Comparison of ENCODE assay signal across 16 cellular contexts in the genomic region with DNA sequence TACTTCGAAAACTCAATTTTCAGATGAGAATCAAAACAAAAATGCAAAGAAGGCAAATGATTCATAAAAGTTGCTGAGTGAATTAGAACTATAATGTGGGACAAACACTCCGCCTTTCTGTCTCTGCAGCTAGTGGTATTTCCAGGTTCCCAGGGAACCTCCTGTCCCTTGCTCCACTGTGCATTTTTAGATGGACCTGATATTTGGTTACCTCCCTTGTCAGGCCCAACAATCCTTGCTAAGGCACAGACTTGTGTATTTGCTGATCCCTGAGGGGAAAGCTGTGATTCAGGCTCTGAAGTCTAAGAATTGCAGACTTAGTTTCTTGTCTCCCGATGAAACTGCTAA.
DNase-seq lines count a peak whose midpoint lies in the region; ATAC-seq, FAIRE-seq and TF ChIP-seq lines count a peak whose summit lies in the region.
"Had no signal": no experiment of that assay in that cellular context is flagged by ENCODE, and none has a peak within 500 bp of the region (broad histone marks: within the 10 kb centered on the region; RNA-seq: fewer than 3 reads in every experiment).

No MANE protein-coding gene starts in this region.

- H2BK120ac ChIP-seq in H1 (replicated peaks; ENCODE audit: low read depth, low read length) (no peak overlapping the region), mesendoderm (ENCODE audit: low read depth, low read length) (no peak overlapping the region)

- H3K18ac ChIP-seq in H1 (ENCODE audit: extremely low read depth, low read length) (no peak overlapping the region), mesendoderm (ENCODE audit: low read length) (no peak overlapping the region)

- 67% methylated on average over 3 of the region's 3 CpGs; no CpG with 5 or more reads in 1 of the 2 experiments for WGBS in H1 (ENCODE audit: extremely low coverage in 1 of 2, insufficient coverage in 1 of 2, insufficient read length in 1 of 2, insufficient replicate concordance in 2 of 2, low coverage in 1 of 2, low lambda C conversion rate in 2 of 2, missing lambda C conversion rate in 1 of 2), 2 experiments
- no CpG with 5 or more reads among the region's 3 CpGs for WGBS in mesendoderm (ENCODE audit: extremely low coverage, insufficient coverage, low lambda C conversion rate)

- ATAC-seq in HG02938 (IDR thresholded peaks at IDR 0.05; ENCODE audit: unreplicated experiment): no peak
- no peak for ATAC-seq in GM18519 (IDR thresholded peaks at IDR 0.05; ENCODE audit: low FRiP score, unreplicated experiment)
- ATAC-seq: HCT116 had no signal

- no peaks in the 10 kb centered on the region for H3K9me3 ChIP-seq in H1 (ENCODE audit: insufficient read depth in 2 of 2, low read depth in 1 of 2, low read length in 1 of 2)
- H3K9me3 ChIP-seq: colonic mucosa had no signal

- H3K23me2 ChIP-seq in H1 (ENCODE audit: low read depth, low read length): no peaks in the 10 kb centered on the region

- POLR2A ChIA-PET in H1 (lab: Charles Lee; ENCODE audit: partially characterized antibody): interaction anchor here (0.8 to 1.8 kb wide), 2 partner anchors 12 to 14 kb away, joined by 3 read pairs; no protein-coding TSS in a partner anchor

- H3K36me3 ChIP-seq in H1 (ENCODE audit: control insufficient read depth in 2 of 4, insufficient read depth in 4 of 4, low read length in 3 of 4): no peaks in the 10 kb centered on the region
- H3K36me3 ChIP-seq in mesendoderm (ENCODE audit: control insufficient read depth, insufficient read depth, low read length): no peaks in the 10 kb centered on the region
- H3K36me3 ChIP-seq: colonic mucosa had no signal

- H4K5ac ChIP-seq in H1 (ENCODE audit: insufficient read length, low read depth, low read length): no peak overlapping the region
- no peak overlapping the region for H4K5ac ChIP-seq in mesendoderm (ENCODE audit: low read length)

- H3K79me2 ChIP-seq in H1 (ENCODE audit: control insufficient read depth in 1 of 2, insufficient read depth in 2 of 2, low read length in 2 of 2) (no peaks in the 10 kb centered on the region), mesendoderm (ENCODE audit: control insufficient read depth, insufficient read depth, low read length) (peaks cover 2% of the 10 kb centered on the region)

- no peak overlapping the region for H2BK20ac ChIP-seq in H1 (ENCODE audit: low read length)

- H2AK5ac ChIP-seq in H1 (ENCODE audit: low read depth, low read length): no peak overlapping the region
- H2AK5ac ChIP-seq in mesendoderm (ENCODE audit: low read length): no peak overlapping the region

- no peak for TF ChIP-seq EP300 in H1 (IDR thresholded peaks at IDR 0.05; ENCODE audit: borderline replicate concordance in 1 of 2, low read depth in 2 of 2, low read length in 2 of 2)

- peak overlapping the region; percentile 50; the same call in 1 of the 2 replicates for H2BK12ac ChIP-seq in H1 (ENCODE audit: low read depth, low read length)

- H2BK15ac ChIP-seq in H1 (ENCODE audit: low read length) (0 out of 2 replicates have a peak overlapping the region, but pooled peaks have one; percentile 61), mesendoderm (replicated peaks; ENCODE audit: low read depth) (no peak overlapping the region)

- no peak overlapping the region for H3K14ac ChIP-seq in H1 (ENCODE audit: insufficient read length)

- H4K8ac ChIP-seq in H1 (ENCODE audit: extremely low read depth, insufficient read depth, low read length) (no peak overlapping the region), mesendoderm (ENCODE audit: low read depth, low read length) (peak overlapping the region; percentile 39)

- no peak overlapping the region for H3K4me3 ChIP-seq in H1 (ENCODE audit: extremely low read depth in 1 of 4, insufficient read depth in 2 of 4, low read depth in 3 of 4, low read length in 4 of 4)
- no peak overlapping the region for H3K4me3 ChIP-seq in mesendoderm (ENCODE audit: low read length)
- H3K4me3 ChIP-seq: colonic mucosa had no signal

- H3K27me3 ChIP-seq in H1 (replicated peaks in 1 of 4; ENCODE audit: control insufficient read depth in 3 of 4, extremely low read depth in 1 of 4, insufficient read depth in 3 of 4, low read length in 3 of 4) (no peaks in the 10 kb centered on the region), mesendoderm (ENCODE audit: insufficient read depth, low read length, poor library complexity) (no peaks in the 10 kb centered on the region)
- H3K27me3 ChIP-seq: colonic mucosa had no signal

- H2BK5ac ChIP-seq in H1 (ENCODE audit: low read depth, low read length): no peak overlapping the region
- no peak overlapping the region for H2BK5ac ChIP-seq in mesendoderm (ENCODE audit: low read length)

- no peak for FAIRE-seq in H1 (lab: Jason Lieb, UNC)
- FAIRE-seq: endothelial cell of umbilical vein had no signal

- H3K79me1 ChIP-seq in H1 (ENCODE audit: low read depth, low read length) (no peaks in the 10 kb centered on the region), mesendoderm (ENCODE audit: low read length) (peaks cover 6% of the 10 kb centered on the region)

- H3K23ac ChIP-seq in H1 (ENCODE audit: insufficient read length) (no peak overlapping the region), mesendoderm (ENCODE audit: low read length) (no peak overlapping the region)

- H2AFZ ChIP-seq in H1 (ENCODE audit: low read length): no peak overlapping the region

- H3K4me1 ChIP-seq in H1 (replicated peaks in 1 of 4; ENCODE audit: control insufficient read depth in 3 of 4, insufficient read depth in 4 of 4, low read length in 3 of 4): no peaks in the 10 kb centered on the region
- H3K4me1 ChIP-seq in mesendoderm (ENCODE audit: control insufficient read depth, low read depth, low read length): no peaks in the 10 kb centered on the region
- H3K4me1 ChIP-seq: colonic mucosa had no signal

- DNase-seq in AG08395 (ENCODE audit: low spot score) (peak; percentile 16), HCEC 1CT (peak; percentile 19), H1 (ENCODE audit: low read depth in 1 of 2, low spot score in 2 of 2) (no peak), mesendoderm (no peak), NCI-H510A (lab: John Stamatoyannopoulos, UW) (no peak)
- no peak for DNase-seq in activated CD4-positive, alpha-beta T cell treated with anti-CD3 and anti-CD28 coated beads for 48 hours
- DNase-seq: activated CD4-positive, alpha-beta T cell treated with anti-CD3 and anti-CD28 coated beads, Interleukin-2, amount 50 U/mL, for 48 hours; colonic mucosa; GF-D8; NCI-H1930; NCI-H524 treated with DMSO at 0.1 percent for 48 hours; stimulated activated CD4-positive, alpha-beta T cell treated with anti-CD3 and anti-CD28 coated beads, Interleukin-1b, Interleukin-23, amount 100 ng/mL, for 48 hours had no signal

- CTCF ChIA-PET in H1 (lab: Charles Lee; ENCODE audit: partially characterized antibody): no interaction called here

- no peak for TF ChIP-seq CTCF in H1 (IDR thresholded peaks at IDR 0.05; ENCODE audit: control extremely low read depth in 1 of 3, insufficient read depth in 1 of 3, low read depth in 1 of 3, low read length in 3 of 3)

- TF ChIP-seq POLR2A in H1 (IDR thresholded peaks at IDR 0.05; ENCODE audit: control extremely low read depth in 1 of 2, low read depth in 2 of 2, low read length in 2 of 2): no peak

- H4K20me1 ChIP-seq in H1 (replicated peaks in 1 of 2; ENCODE audit: control insufficient read depth in 1 of 2, insufficient read depth in 2 of 2, low read length in 2 of 2): peaks cover 0 to 1% of the 10 kb centered on the region in 2 experiments

- no peak overlapping the region for H3K27ac ChIP-seq in H1 (ENCODE audit: low read depth, low read length)
- H3K27ac ChIP-seq in mesendoderm (ENCODE audit: low read depth, low read length): no peak overlapping the region
- H3K27ac ChIP-seq: colonic mucosa had no signal

- H3K56ac ChIP-seq in H1 (replicated peaks; ENCODE audit: insufficient read length, low read depth, low read length) (no peak overlapping the region), mesendoderm (ENCODE audit: low read length) (no peak overlapping the region)

- TF ChIP-seq RAD21 in H1 (IDR thresholded peaks at IDR 0.05 in 1 of 2, conservative IDR thresholded peaks at IDR 0.05 in 1 of 2; ENCODE audit: low read depth in 2 of 2, low read length in 2 of 2): no peak

- H3K4me2 ChIP-seq in H1 (ENCODE audit: insufficient read depth in 1 of 2, low read depth in 2 of 2, low read length in 2 of 2) (no peak overlapping the region), mesendoderm (ENCODE audit: low read length) (no peak overlapping the region)

- no peak overlapping the region for H3K9ac ChIP-seq in H1 (replicated peaks in 1 of 4; ENCODE audit: extremely low read depth in 1 of 4, low read depth in 3 of 4, low read length in 3 of 4)
- no peak overlapping the region for H3K9ac ChIP-seq in mesendoderm (ENCODE audit: low read length)

- no peak overlapping the region for H4K91ac ChIP-seq in H1 (replicated peaks; ENCODE audit: insufficient read length, low read length)

- H3K4ac ChIP-seq in H1 (replicated peaks; ENCODE audit: insufficient read length, low read depth, low read length): no peak overlapping the region
- no peak overlapping the region for H3K4ac ChIP-seq in mesendoderm (ENCODE audit: low read depth, low read length)

TF ChIP-seq in H1, 55 proteins besides CTCF, POLR2A, EP300 and RAD21 (continues in another document):
- TF ChIP-seq KDM4A (IDR thresholded peaks at IDR 0.05; ENCODE audit: low read depth, low read length, severe bottlenecking) (no peak), CREB1 (IDR thresholded peaks at IDR 0.05) (no peak), BCL11A (IDR thresholded peaks at IDR 0.05; ENCODE audit: low read depth in 2 of 2, low read length in 2 of 2) (no peak), RFX5 (IDR thresholded peaks at IDR 0.05; ENCODE audit: borderline replicate concordance, low read depth, low read length) (no peak), CEBPB (IDR thresholded peaks at IDR 0.05; ENCODE audit: low read depth, low read length) (no peak), GABPA (IDR thresholded peaks at IDR 0.05; ENCODE audit: borderline replicate concordance, insufficient read depth, low read length) (no peak), GTF2F1 (IDR thresholded peaks at IDR 0.05; ENCODE audit: borderline replicate concordance, low read depth, low read length) (no peak), NANOG (IDR thresholded peaks at IDR 0.05; ENCODE audit: insufficient read depth, low read depth, low read length, poor library complexity, severe bottlenecking) (no peak), HDAC2 (IDR thresholded peaks at IDR 0.05; ENCODE audit: borderline replicate concordance in 1 of 2, low read depth in 2 of 2, low read length in 2 of 2) (no peak)
- TF ChIP-seq, protein P1, sequence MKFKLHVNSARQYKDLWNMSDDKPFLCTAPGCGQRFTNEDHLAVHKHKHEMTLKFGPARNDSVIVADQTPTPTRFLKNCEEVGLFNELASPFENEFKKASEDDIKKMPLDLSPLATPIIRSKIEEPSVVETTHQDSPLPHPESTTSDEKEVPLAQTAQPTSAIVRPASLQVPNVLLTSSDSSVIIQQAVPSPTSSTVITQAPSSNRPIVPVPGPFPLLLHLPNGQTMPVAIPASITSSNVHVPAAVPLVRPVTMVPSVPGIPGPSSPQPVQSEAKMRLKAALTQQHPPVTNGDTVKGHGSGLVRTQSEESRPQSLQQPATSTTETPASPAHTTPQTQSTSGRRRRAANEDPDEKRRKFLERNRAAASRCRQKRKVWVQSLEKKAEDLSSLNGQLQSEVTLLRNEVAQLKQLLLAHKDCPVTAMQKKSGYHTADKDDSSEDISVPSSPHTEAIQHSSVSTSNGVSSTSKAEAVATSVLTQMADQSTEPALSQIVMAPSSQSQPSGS (IDR thresholded peaks at IDR 0.05; ENCODE audit: low read length): no peak

Comparison
In these comparisons a context has a peak if more than half of its experiments do, and no peak if none do; other contexts are left out.
1. DNase-seq: peak in AG08395 (single experiment) and HCEC 1CT (single experiment); none in H1 (0 of 2), mesendoderm (single experiment), NCI-H510A (single experiment) and activated CD4-positive, alpha-beta T cell treated with anti-CD3 and anti-CD28 coated beads for 48 hours (single experiment).